Comparison of ENCODE assay signal across 19 cellular contexts in the genomic region with DNA sequence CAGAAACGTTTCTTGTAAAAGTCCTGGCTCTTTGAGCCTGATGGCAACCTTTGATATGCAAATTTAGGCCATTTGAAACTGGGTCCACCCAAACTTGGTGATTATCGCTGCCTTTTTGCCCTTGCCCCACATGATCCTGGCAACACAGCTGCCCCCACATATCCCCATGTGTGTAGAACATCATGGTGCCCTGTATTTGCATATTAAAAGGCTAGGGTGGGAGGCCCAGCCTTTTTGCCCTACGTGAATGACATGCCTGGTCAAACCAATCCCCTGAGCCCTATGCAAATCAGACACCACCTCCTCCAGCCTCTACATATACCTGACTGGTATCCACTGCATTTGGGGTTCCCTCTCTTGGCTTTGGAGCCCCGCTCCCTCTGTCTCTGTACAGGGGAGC.
DNase-seq lines count a peak whose midpoint lies in the region; ATAC-seq, FAIRE-seq and TF ChIP-seq lines count a peak whose summit lies in the region.
"Had no signal": no experiment of that assay in that cellular context is flagged by ENCODE, and none has a peak within 500 bp of the region (broad histone marks: within the 10 kb centered on the region; RNA-seq: fewer than 3 reads in every experiment).

No MANE protein-coding gene starts in this region.

- H3K27ac ChIP-seq in GM23338 (ENCODE audit: low read depth) (peak overlapping the region; percentile 27; the same call in 1 of the 2 replicates), H1 (ENCODE audit: low read depth, low read length) (no peak overlapping the region), parathyroid adenoma (no peak overlapping the region), smooth muscle cell (ENCODE audit: low read depth) (no peak overlapping the region)
- H3K27ac ChIP-seq: BLaER1 treated with 17β-estradiol and CSF1 and Interleukin-3, amounts not matched to agents 10 nM and 100 nM; SK-N-MC had no signal

- H4K91ac ChIP-seq in H1 (replicated peaks; ENCODE audit: insufficient read length, low read length), result no peak overlapping the region

- no peak overlapping the region for H3K14ac ChIP-seq in H1 (ENCODE audit: insufficient read length)

- no peak overlapping the region for H2BK12ac ChIP-seq in H1 (ENCODE audit: low read depth, low read length)

- H3K79me1 ChIP-seq in H1 (ENCODE audit: low read depth, low read length), result no peaks in the 10 kb centered on the region

- H2BK120ac ChIP-seq in H1 (replicated peaks; ENCODE audit: low read depth, low read length), result no peak overlapping the region

- H3K36me3 Mint-ChIP-seq in GM23338 (ENCODE audit: low read depth), result no peaks in the 10 kb centered on the region; the same call in 2 of the 3 replicates

- no peak overlapping the region for H3K4ac ChIP-seq in H1 (replicated peaks; ENCODE audit: insufficient read length, low read depth, low read length)

- H3K4me2 ChIP-seq in GM23338, result peak overlapping the region; percentile 53; the same call in 1 of the 2 replicates
- H3K4me2 ChIP-seq in H1 (ENCODE audit: insufficient read depth in 1 of 2, low read depth in 2 of 2, low read length in 2 of 2), result peak overlapping the region; percentile 29 to 39; a peak in 2 of 4 replicates
- H3K4me2 ChIP-seq in parathyroid adenoma (ENCODE audit: low read length), result peak overlapping the region; percentile 17
- H3K4me2 ChIP-seq in smooth muscle cell, result no peak overlapping the region
- H3K4me2 ChIP-seq: BLaER1 treated with 17β-estradiol and CSF1 and Interleukin-3, amounts not matched to agents 10 nM and 100 nM had no signal

- no peak overlapping the region for H2BK15ac ChIP-seq in H1 (ENCODE audit: low read length)

- no peak overlapping the region for H3K4me3 ChIP-seq in GM23338
- H3K4me3 ChIP-seq in NT2/D1 (ENCODE audit: insufficient read length, low read depth), result no peak overlapping the region
- H3K4me3 ChIP-seq in H1 (ENCODE audit: extremely low read depth in 1 of 4, insufficient read depth in 2 of 4, low read depth in 3 of 4, low read length in 4 of 4), result no peak overlapping the region; a peak in 1 of 8 replicates
- H3K4me3 ChIP-seq in parathyroid adenoma (ENCODE audit: low read depth, low read length), result no peak overlapping the region
- H3K4me3 ChIP-seq in smooth muscle cell, result no peak overlapping the region
- H3K4me3 ChIP-seq: BLaER1 treated with 17β-estradiol and CSF1 and Interleukin-3, amounts not matched to agents 10 nM and 100 nM; SK-N-MC had no signal

- no peak overlapping the region for H3K23ac ChIP-seq in H1 (ENCODE audit: insufficient read length)

- no peak overlapping the region; the same call in 2 of the 3 replicates for H3K4me3 Mint-ChIP-seq in GM23338
- H3K4me3 Mint-ChIP-seq: CD8-positive, alpha-beta memory T cell had no signal

- peaks cover 2% of the 10 kb centered on the region for H3K27me3 Mint-ChIP-seq in GM23338 (ENCODE audit: insufficient read depth, low read depth, poor library complexity)
- H3K27me3 Mint-ChIP-seq: CD8-positive, alpha-beta memory T cell had no signal

- peak overlapping the region; percentile 53; the same call in 1 of the 2 replicates for H3K27ac Mint-ChIP-seq in GM23338

- H3K56ac ChIP-seq in H1 (replicated peaks; ENCODE audit: insufficient read length, low read depth, low read length), result no peak overlapping the region

- no peaks in the 10 kb centered on the region for H3K36me3 ChIP-seq in GM23338 (ENCODE audit: insufficient read depth)
- no peaks in the 10 kb centered on the region for H3K36me3 ChIP-seq in NT2/D1 (ENCODE audit: insufficient read depth, insufficient read length, low read length)
- H3K36me3 ChIP-seq in H1 (ENCODE audit: control insufficient read depth in 2 of 4, insufficient read depth in 4 of 4, low read length in 3 of 4), result no peaks in the 10 kb centered on the region
- H3K36me3 ChIP-seq in parathyroid adenoma (ENCODE audit: control insufficient read depth, insufficient read depth, low read length), result no peaks in the 10 kb centered on the region
- H3K36me3 ChIP-seq in smooth muscle cell (ENCODE audit: low read depth), result no peaks in the 10 kb centered on the region
- H3K36me3 ChIP-seq: BLaER1 treated with 17β-estradiol and CSF1 and Interleukin-3, amounts not matched to agents 10 nM and 100 nM had no signal

- peak; percentile 79 for FAIRE-seq in H1 (lab: Jason Lieb, UNC)
- FAIRE-seq: D721Med, GM19239, RCC 7860 had no signal

- no peaks in the 10 kb centered on the region for H3K9me3 Mint-ChIP-seq in GM23338
- H3K9me3 Mint-ChIP-seq: CD8-positive, alpha-beta memory T cell had no signal

- H4K5ac ChIP-seq in H1 (ENCODE audit: insufficient read length, low read depth, low read length), result no peak overlapping the region

- H3K23me2 ChIP-seq in H1 (ENCODE audit: low read depth, low read length), result no peaks in the 10 kb centered on the region

- H4K20me1 ChIP-seq in GM23338 (replicated peaks; ENCODE audit: insufficient read depth) (no peaks in the 10 kb centered on the region), H1 (replicated peaks in 1 of 2; ENCODE audit: control insufficient read depth in 1 of 2, insufficient read depth in 2 of 2, low read length in 2 of 2) (no peaks in the 10 kb centered on the region), smooth muscle cell (ENCODE audit: low read depth) (no peaks in the 10 kb centered on the region)
- H4K20me1 ChIP-seq: BLaER1 treated with 17β-estradiol and CSF1 and Interleukin-3, amounts not matched to agents 10 nM and 100 nM had no signal

- H3K9ac ChIP-seq in NT2/D1 (ENCODE audit: insufficient read length, low read depth) (no peak overlapping the region), H1 (replicated peaks in 1 of 4; ENCODE audit: extremely low read depth in 1 of 4, low read depth in 3 of 4, low read length in 3 of 4) (no peak overlapping the region), parathyroid adenoma (no peak overlapping the region), smooth muscle cell (ENCODE audit: low read depth) (no peak overlapping the region)
- H3K9ac ChIP-seq: BLaER1 treated with 17β-estradiol and CSF1 and Interleukin-3, amounts not matched to agents 10 nM and 100 nM had no signal

- no peak for TF ChIP-seq EP300 in H1 (IDR thresholded peaks at IDR 0.05; ENCODE audit: borderline replicate concordance in 1 of 2, low read depth in 2 of 2, low read length in 2 of 2)

- ATAC-seq in GM23338, result peak; percentile 91

- no peak for TF ChIP-seq POLR2A in H1 (IDR thresholded peaks at IDR 0.05; ENCODE audit: control extremely low read depth in 1 of 2, low read depth in 2 of 2, low read length in 2 of 2)

- WGBS in H1 (ENCODE audit: extremely low coverage in 1 of 2, insufficient coverage in 1 of 2, insufficient read length in 1 of 2, insufficient replicate concordance in 2 of 2, low coverage in 1 of 2, low lambda C conversion rate in 2 of 2, missing lambda C conversion rate in 1 of 2), 2 experiments, result 35% methylated on average over 4 of the region's 4 CpGs; no CpG with 5 or more reads in 1 of the 2 experiments
- 54% methylated on average over 4 of the region's 4 CpGs for WGBS in smooth muscle cell (ENCODE audit: low lambda C conversion rate)

- DNase-seq in GM23338 (ENCODE audit: low spot score) (peak; percentile 54), NT2/D1 (ENCODE audit: low read depth, low spot score) (peak; percentile 5), H1 (ENCODE audit: low read depth in 1 of 2, low spot score in 2 of 2) (peak; percentile 17 to 49), UCSD-AML1 (lab: John Stamatoyannopoulos, UW; ENCODE audit: unreplicated experiment) (no peak), smooth muscle cell (lab: John Stamatoyannopoulos, UW; ENCODE audit: unreplicated experiment) (no peak), SIG-M5 treated with dmso at 0.1 percent for 504 hours (lab: John Stamatoyannopoulos, UW; ENCODE audit: unreplicated experiment) (no peak)
- DNase-seq: CD8-positive, alpha-beta memory T cell; GF-D8; KBM-7; MV-4-11; NCI-H1694 treated with DMSO at 0.1 percent for 48 hours; NK-92 treated with Interleukin-12 subunit alpha and Interleukin-12 subunit beta, amount 100 ng/mL, for 24 hours; Right ventricle myocardium superior had no signal

- H2AFZ ChIP-seq in GM23338 (no peak overlapping the region), H1 (ENCODE audit: low read length) (no peak overlapping the region), parathyroid adenoma (no peak overlapping the region), smooth muscle cell (ENCODE audit: low read depth) (no peak overlapping the region)

- CTCF ChIA-PET in H1 (lab: Charles Lee; ENCODE audit: partially characterized antibody), result interaction anchor here (0.7 kb wide), 1 partner anchor 272 kb away, joined by 3 read pairs; no protein-coding TSS in a partner anchor

- H3K9me3 ChIP-seq in NT2/D1 (ENCODE audit: insufficient read depth, low read length) (no peaks in the 10 kb centered on the region), H1 (ENCODE audit: insufficient read depth in 2 of 2, low read depth in 1 of 2, low read length in 1 of 2) (no peaks in the 10 kb centered on the region), parathyroid adenoma (ENCODE audit: control insufficient read depth, low read length) (no peaks in the 10 kb centered on the region), smooth muscle cell (replicated peaks; ENCODE audit: low read depth) (no peaks in the 10 kb centered on the region)
- H3K9me3 ChIP-seq: BLaER1 treated with 17β-estradiol and CSF1 and Interleukin-3, amounts not matched to agents 10 nM and 100 nM had no signal

- no peaks in the 10 kb centered on the region for H3K79me2 ChIP-seq in GM23338 (replicated peaks; ENCODE audit: insufficient read depth)
- no peaks in the 10 kb centered on the region for H3K79me2 ChIP-seq in H1 (ENCODE audit: control insufficient read depth in 1 of 2, insufficient read depth in 2 of 2, low read length in 2 of 2)
- H3K79me2 ChIP-seq in parathyroid adenoma, result no peaks in the 10 kb centered on the region
- H3K79me2 ChIP-seq in smooth muscle cell (ENCODE audit: low read depth), result no peaks in the 10 kb centered on the region

- no peak overlapping the region for H3K18ac ChIP-seq in H1 (ENCODE audit: extremely low read depth, low read length)

- H2BK5ac ChIP-seq in H1 (ENCODE audit: low read depth, low read length), result no peak overlapping the region

- TF ChIP-seq RAD21 in H1 (IDR thresholded peaks at IDR 0.05 in 1 of 2, conservative IDR thresholded peaks at IDR 0.05 in 1 of 2; ENCODE audit: low read depth in 2 of 2, low read length in 2 of 2), result no peak

- H2BK20ac ChIP-seq in H1 (ENCODE audit: low read length), result no peak overlapping the region

- no peak for TF ChIP-seq CTCF in GM23338 (conservative IDR thresholded peaks at IDR 0.05; ENCODE audit: low read depth in 2 of 2)
- no peak for TF ChIP-seq CTCF in H1 (IDR thresholded peaks at IDR 0.05; ENCODE audit: control extremely low read depth in 1 of 3, insufficient read depth in 1 of 3, low read depth in 1 of 3, low read length in 3 of 3)
- TF ChIP-seq CTCF in parathyroid adenoma (IDR thresholded peaks at IDR 0.05), result no peak
- no peak for TF ChIP-seq CTCF in smooth muscle cell (IDR thresholded peaks at IDR 0.05; ENCODE audit: borderline replicate concordance, insufficient read depth, poor library complexity, severe bottlenecking)

- H3F3A ChIP-seq in GM23338 (replicated peaks; ENCODE audit: low read depth) (no peaks in the 10 kb centered on the region), smooth muscle cell (ENCODE audit: low read depth) (no peaks in the 10 kb centered on the region)

- no peak overlapping the region for H4K8ac ChIP-seq in H1 (ENCODE audit: extremely low read depth, insufficient read depth, low read length)

- H2AK5ac ChIP-seq in H1 (ENCODE audit: low read depth, low read length), result no peak overlapping the region

- H3K27me3 ChIP-seq in GM23338 (ENCODE audit: insufficient read depth) (no peaks in the 10 kb centered on the region), NT2/D1 (ENCODE audit: insufficient read depth, insufficient read length) (no peaks in the 10 kb centered on the region), H1 (replicated peaks in 1 of 4; ENCODE audit: control insufficient read depth in 3 of 4, extremely low read depth in 1 of 4, insufficient read depth in 3 of 4, low read length in 3 of 4) (no peaks in the 10 kb centered on the region), parathyroid adenoma (ENCODE audit: control insufficient read depth, insufficient read depth, low read length) (no peaks in the 10 kb centered on the region), smooth muscle cell (ENCODE audit: low read depth) (no peaks in the 10 kb centered on the region)
- H3K27me3 ChIP-seq: BLaER1 treated with 17β-estradiol and CSF1 and Interleukin-3, amounts not matched to agents 10 nM and 100 nM had no signal

- H3K9me2 ChIP-seq in GM23338 (ENCODE audit: insufficient read depth), result no peaks in the 10 kb centered on the region

- H3K4me1 ChIP-seq in GM23338 (ENCODE audit: insufficient read depth) (peaks cover 24% of the 10 kb centered on the region), NT2/D1 (ENCODE audit: insufficient read depth, insufficient read length) (peaks cover 3% of the 10 kb centered on the region), H1 (replicated peaks in 1 of 4; ENCODE audit: control insufficient read depth in 3 of 4, insufficient read depth in 4 of 4, low read length in 3 of 4) (peaks cover 0 to 8% (median 0%) of the 10 kb centered on the region in 4 experiments; a peak in 2 of 7 replicates), parathyroid adenoma (peaks cover 4% of the 10 kb centered on the region), smooth muscle cell (ENCODE audit: low read depth) (no peaks in the 10 kb centered on the region)
- H3K4me1 ChIP-seq: BLaER1 treated with 17β-estradiol and CSF1 and Interleukin-3, amounts not matched to agents 10 nM and 100 nM had no signal

- POLR2A ChIA-PET in H1 (lab: Charles Lee; ENCODE audit: partially characterized antibody), result no interaction called here

- peaks cover 31% of the 10 kb centered on the region for H3K4me1 Mint-ChIP-seq in GM23338

Comparison
In these comparisons a context has a peak if more than half of its experiments do, and no peak if none do; other contexts are left out.
1. DNase-seq: peak in GM23338 (single experiment), NT2/D1 (single experiment) and H1 (2 of 2); none in UCSD-AML1 (single experiment), smooth muscle cell (single experiment) and SIG-M5 treated with dmso at 0.1 percent for 504 hours (single experiment).